Comparison of ENCODE assay signal across 8 cellular contexts in genomic region chr6:45344900-45345299, GRCh38. TPM values are rescaled to one million over a fixed set of nuclear protein-coding genes. Genes with fewer than 3 reads are reported as not detected.
"Had no signal": no experiment of that assay in that cellular context is flagged by ENCODE, and none has a peak within 500 bp of the region (broad histone marks: within the 10 kb centered on the region; RNA-seq: fewer than 3 reads in every experiment).

No MANE protein-coding gene starts in this region.

- DNase-seq: GDM1, GF-D8 had no signal

- H3K4me3 ChIP-seq: GM12878 had no signal

- ATAC-seq: GM12878 had no signal

- FAIRE-seq: GM12878, GM12891, GM12892, GM18507, GM19239 had no signal

RNA-seq across cellular contexts. Expression of gene RUNX2, which starts 16.8 kb away (rescaled TPM):
- total RNA-seq: G401 had no signal
